In genomic region chr1:246724001-246724724, GRCh38 we compare ENCODE assay signal across 8 cellular contexts. TPM values are rescaled to one million over a fixed set of nuclear protein-coding genes. Genes with fewer than 3 reads are reported as not detected.
DNase-seq lines count a peak whose midpoint lies in the region; ATAC-seq and TF ChIP-seq lines count a peak whose summit lies in the region.

SCCPDH (plus strand) TSS chr1:246724409; CDS start chr1:246724423, 14 bp downstream.

- H3K27ac Mint-ChIP-seq in chondrocyte (ENCODE audit: unreplicated experiment) = peak within 1 kb of the TSS; percentile 81

- peak; percentile 66 for DNase-seq in AG10803 (ENCODE audit: low read depth)
- peak; percentile 48 for DNase-seq in NCI-H446 treated with DMSO at 0.1 percent for 48 hours (lab: John Stamatoyannopoulos, UW)
- DNase-seq in activated CD4-positive, alpha-beta T cell treated with anti-CD3 and anti-CD28 coated beads for 1 hour = peak; percentile 43
- peak; percentile 94 for DNase-seq in chondrocyte (ENCODE audit: low spot score)
- peak; percentile 78 for DNase-seq in stimulated activated CD4-positive, alpha-beta T cell treated with anti-CD3 and anti-CD28 coated beads, Interleukin-1b, Interleukin-23, amount 100 ng/mL, for 48 hours

- H3K9me3 Mint-ChIP-seq in chondrocyte (ENCODE audit: low read depth) = peaks cover 11% of the 10 kb centered on the region

- no peaks in the 10 kb centered on the region for H3K27me3 Mint-ChIP-seq in chondrocyte (ENCODE audit: low read depth)

- H3K27me3 ChIP-seq in layer of hippocampus (ENCODE audit: control insufficient read depth, insufficient read depth, low read length) = no peaks in the 10 kb centered on the region

- ATAC-seq in GM18909 (IDR thresholded peaks at IDR 0.05; ENCODE audit: poor library complexity, unreplicated experiment) (peak; percentile 98), HG03159 (IDR thresholded peaks at IDR 0.05; ENCODE audit: unreplicated experiment) (peak; percentile 91)

- peak within 1 kb of the TSS; percentile 90 for H3K4me3 Mint-ChIP-seq in chondrocyte (ENCODE audit: unreplicated experiment)

- H3K4me3 ChIP-seq in AG10803 (ENCODE audit: low read length) = peak within 1 kb of the TSS; percentile 78

- no peak for TF ChIP-seq CTCF in AG10803 (conservative IDR thresholded peaks at IDR 0.05; ENCODE audit: low read length)
- peak; percentile 9 for TF ChIP-seq CTCF in chondrocyte (IDR thresholded peaks at IDR 0.05)

- peaks cover 38% of the 10 kb centered on the region for H3K4me1 Mint-ChIP-seq in chondrocyte (ENCODE audit: low read depth)

- peak within 1 kb of the TSS; percentile 75 for H3K27ac ChIP-seq in layer of hippocampus (ENCODE audit: low read depth, low read length)

- H3K36me3 Mint-ChIP-seq in chondrocyte (ENCODE audit: low read depth) = peaks cover 20% of the 10 kb centered on the region

RNA-seq across cellular contexts. Expression of gene SCCPDH, which starts in this region (rescaled TPM):
- 33.5 to 39.4 TPM (median 33.5 TPM) in 3 replicates for total RNA-seq in chondrocyte

Comparison
In these comparisons a context has a peak if more than half of its experiments do, and no peak if none do; other contexts are left out.
1. Peak in every context shown above with its lines: DNase-seq, ATAC-seq, H3K4me3 ChIP-seq and H3K27ac ChIP-seq.
2. DNase-seq: peak in every context shown above with its lines; median percentile 94 in chondrocyte; 78 in stimulated activated CD4-positive, alpha-beta T cell treated with anti-CD3 and anti-CD28 coated beads, Interleukin-1b, Interleukin-23, amount 100 ng/mL, for 48 hours; 66 in AG10803; 48 in NCI-H446 treated with DMSO at 0.1 percent for 48 hours; 43 in activated CD4-positive, alpha-beta T cell treated with anti-CD3 and anti-CD28 coated beads for 1 hour.